In genomic region chr10:119165171-119166110, GRCh38 we compare ENCODE assay signal across 8 cellular contexts. TPM values are rescaled to one million over a fixed set of nuclear protein-coding genes. Genes with fewer than 3 reads are reported as not detected.
DNase-seq lines count a peak whose midpoint lies in the region; ATAC-seq and TF ChIP-seq lines count a peak whose summit lies in the region.

Gene SFXN4, minus strand, starts transcription at chr10:119165714. Its CDS starts 67 bp downstream, at chr10:119165647.

- ATAC-seq in GM23338 (peak; percentile 78), right cardiac atrium (peak; percentile 97)

- H3K9me3 ChIP-seq in adrenal gland (replicated peaks in 1 of 3), result no peaks in the 10 kb centered on the region
- no peaks in the 10 kb centered on the region for H3K9me3 ChIP-seq in right cardiac atrium (ENCODE audit: control insufficient read depth, low read length)
- no peaks in the 10 kb centered on the region for H3K9me3 ChIP-seq in vagina

- H3K27me3 Mint-ChIP-seq in GM23338 (ENCODE audit: insufficient read depth, low read depth, poor library complexity), result peaks cover 9% of the 10 kb centered on the region

- peak within 1 kb of the TSS; percentile 91 for H2AFZ ChIP-seq in GM23338

- peak within 1 kb of the TSS; percentile 88 for H3K4me3 Mint-ChIP-seq in GM23338

- H3K4me1 ChIP-seq in GM23338 (ENCODE audit: insufficient read depth), result peaks cover 13% of the 10 kb centered on the region
- H3K4me1 ChIP-seq in adrenal gland (replicated peaks in 1 of 2), result peaks cover 17 to 25% of the 10 kb centered on the region in 2 donors
- no peaks in the 10 kb centered on the region for H3K4me1 ChIP-seq in right cardiac atrium (ENCODE audit: control insufficient read depth, insufficient read depth, low read length)
- peaks cover 3% of the 10 kb centered on the region for H3K4me1 ChIP-seq in rectal smooth muscle tissue (ENCODE audit: control insufficient read depth, insufficient read depth, low read length)
- peaks cover 18% of the 10 kb centered on the region for H3K4me1 ChIP-seq in vagina

- peak within 1 kb of the TSS; percentile 95 for H3K4me2 ChIP-seq in GM23338

- peak within 1 kb of the TSS; percentile 48; the same call in 1 of the 2 replicates for H3K27ac Mint-ChIP-seq in GM23338

- H3K4me3 ChIP-seq in GM23338 (peak within 1 kb of the TSS; percentile 90), LNCaP clone FGC (ENCODE audit: low read depth, low read length) (peak within 1 kb of the TSS; percentile 84), adrenal gland (peak within 1 kb of the TSS; percentile 66 to 91 (median 86)), right cardiac atrium (ENCODE audit: low read length) (peak within 1 kb of the TSS; percentile 63), rectal smooth muscle tissue (ENCODE audit: low read length) (peak within 1 kb of the TSS; percentile 92), vagina (peak within 1 kb of the TSS; percentile 75 to 78)

- peaks cover 13% of the 10 kb centered on the region for H4K20me1 ChIP-seq in GM23338 (replicated peaks; ENCODE audit: insufficient read depth)

- DNase-seq in GM10266 (ENCODE audit: extremely low spot score) (peak; percentile 89), GM23338 (ENCODE audit: low spot score) (peak; percentile 67), LNCaP clone FGC (ENCODE audit: low read depth) (peak; percentile 53), adrenal gland (peak; percentile 75 to 84 (median 79)), right cardiac atrium (peak; percentile 83 to 94 (median 93)), vagina (ENCODE audit: extremely low spot score in 2 of 2) (no peak)

- peaks cover 28% of the 10 kb centered on the region for H3K36me3 ChIP-seq in GM23338 (ENCODE audit: insufficient read depth)
- H3K36me3 ChIP-seq in adrenal gland (replicated peaks in 1 of 2), result peaks cover 0 to 34% of the 10 kb centered on the region in 2 donors
- H3K36me3 ChIP-seq in rectal smooth muscle tissue (ENCODE audit: control insufficient read depth, insufficient read depth, low read length), result peaks cover 14% of the 10 kb centered on the region
- H3K36me3 ChIP-seq in vagina, result peaks cover 0 to 20% of the 10 kb centered on the region in 2 donors

- peaks cover 11% of the 10 kb centered on the region for H3K4me1 Mint-ChIP-seq in GM23338

- H3F3A ChIP-seq in GM23338 (replicated peaks; ENCODE audit: low read depth), result peaks cover 20% of the 10 kb centered on the region; the same call in 1 of the 2 replicates

- no peaks in the 10 kb centered on the region for H3K9me2 ChIP-seq in GM23338 (ENCODE audit: insufficient read depth)

- H3K79me2 ChIP-seq in GM23338 (replicated peaks; ENCODE audit: insufficient read depth), result peaks cover 4% of the 10 kb centered on the region

- peaks cover 48% of the 10 kb centered on the region for H3K36me3 Mint-ChIP-seq in GM23338 (ENCODE audit: low read depth)

- H3K27me3 ChIP-seq in GM23338 (ENCODE audit: insufficient read depth), result no peaks in the 10 kb centered on the region
- no peaks in the 10 kb centered on the region for H3K27me3 ChIP-seq in adrenal gland
- H3K27me3 ChIP-seq in right cardiac atrium (ENCODE audit: control insufficient read depth, insufficient read depth), result no peaks in the 10 kb centered on the region
- no peaks in the 10 kb centered on the region for H3K27me3 ChIP-seq in rectal smooth muscle tissue (ENCODE audit: control insufficient read depth, insufficient read depth, low read length)
- H3K27me3 ChIP-seq in vagina, result no peaks in the 10 kb centered on the region

- TF ChIP-seq CTCF in GM10266 (IDR thresholded peaks at IDR 0.05; ENCODE audit: control insufficient read depth, insufficient read depth, low read depth, missing control alignments) (peak; percentile 34), GM23338 (conservative IDR thresholded peaks at IDR 0.05; ENCODE audit: low read depth in 2 of 2) (0 out of 4 replicates have a peak, but pooled peaks of 1 of the 2 experiments have one; percentile 13), LNCaP clone FGC (IDR thresholded peaks at IDR 0.05; ENCODE audit: control insufficient read depth, extremely low read depth, insufficient read depth) (peak; percentile 13; the same call in 1 of the 2 replicates), adrenal gland (IDR thresholded peaks at IDR 0.05) (peak in 2 of 6 experiments; percentile 1 to 24), vagina (IDR thresholded peaks at IDR 0.05) (no peak)

- H3K9ac ChIP-seq in rectal smooth muscle tissue (ENCODE audit: low read length), result peak within 1 kb of the TSS; percentile 74

- intact Hi-C loops in T-helper 1 cell treated with Interleukin-12 subunit alpha and Interleukin-12 subunit beta and Interleukin-4 antibody, amounts not matched to agents 30 ng/mL and 1 ng/mL, for 36 hours (cut with micrococcal nuclease), result loop anchor here (1.0 kb wide), 10 partner anchors 13 to 708 kb away; partner anchors contain the start of genes BAG3, DENND10, EIF3A and GRK5
- intact Hi-C loops in adrenal gland (cut with DNase I) (no loop called here), right cardiac atrium (cut with DNase I) (no loop called here), vagina (cut with DNase I) (no loop called here)

- WGBS in adrenal gland, 4 donors, result 1 to 7% (median 1%) methylated on average over 13 to 90 of the region's 90 CpGs
- WGBS in right cardiac atrium, result under 1% methylated on average over 90 of the region's 90 CpGs

- TF ChIP-seq POLR2A in adrenal gland (IDR thresholded peaks at IDR 0.05) (peak; percentile 50 to 75), vagina (IDR thresholded peaks at IDR 0.05) (peak in 1 of 2 donors; percentile 70)

- no peak within 1 kb of the TSS; the same call in 1 of the 2 replicates for H3K27ac ChIP-seq in GM23338 (ENCODE audit: low read depth)
- peak within 1 kb of the TSS; percentile 60 to 92 (median 84) for H3K27ac ChIP-seq in adrenal gland
- peak within 1 kb of the TSS; percentile 65 for H3K27ac ChIP-seq in right cardiac atrium (ENCODE audit: low read length)
- peak within 1 kb of the TSS; percentile 93 for H3K27ac ChIP-seq in rectal smooth muscle tissue (ENCODE audit: low read depth, low read length)
- peak within 1 kb of the TSS; percentile 86 for H3K27ac ChIP-seq in vagina

- no peaks in the 10 kb centered on the region for H3K9me3 Mint-ChIP-seq in GM23338

TF ChIP-seq in GM23338, 12 proteins besides CTCF, POLR2A, EP300 and RAD21:
- TF ChIP-seq ZNF114 (CRISPR knock-in tag; IDR thresholded peaks at IDR 0.05) (no peak), POLR2AphosphoS5 (IDR thresholded peaks at IDR 0.05; ENCODE audit: low read depth) (peak; percentile 55)

RNA-seq across cellular contexts. Expression of gene SFXN4, which starts in this region (rescaled TPM):
- 22.3 and 51.6 TPM in 2 replicates for total RNA-seq in GM23338 (2014; rRNA removed; shearing (Covaris generic))
- polyA plus RNA-seq in GM23338 (2016; fragmentation: Nextera tagmentation; extraction: Ambion mirVana) (18.6 and 20.1 TPM in 2 replicates), adrenal gland (100 to 1,000 TPM in 2 of 3 donors, 10 to 100 TPM in 1; 53.6 to 135 (median 102) TPM), right cardiac atrium (42.3 TPM)
- 28.0 and 35.1 TPM in 2 replicates for total RNA-seq in T-helper 1 cell treated with Interleukin-12 subunit alpha and Interleukin-12 subunit beta and Interleukin-4 antibody, amounts not matched to agents 30 ng/mL and 1 ng/mL, for 36 hours
- total RNA-seq in adrenal gland (10 to 100 TPM; 31.0 to 55.7 (median 45.8) TPM), right cardiac atrium (10 to 100 TPM; 36.8 to 46.8 (median 41.0) TPM), vagina (12.3 TPM)

Comparison
In these comparisons a context has a peak if more than half of its experiments do, and no peak if none do; other contexts are left out.
1. DNase-seq: peak in GM10266 (single experiment), GM23338 (single experiment), LNCaP clone FGC (single experiment), adrenal gland (7 of 7) and right cardiac atrium (3 of 3); none in vagina (0 of 2).
2. CTCF ChIP-seq: peak in GM10266 (single experiment) and LNCaP clone FGC (single experiment); none in vagina (0 of 3).
3. Peak in every context shown above with its lines, with median percentiles within 50 percentile points of each other: H3K4me3 ChIP-seq.